ENCODE assay signal across 28 cellular contexts in the genomic region with DNA sequence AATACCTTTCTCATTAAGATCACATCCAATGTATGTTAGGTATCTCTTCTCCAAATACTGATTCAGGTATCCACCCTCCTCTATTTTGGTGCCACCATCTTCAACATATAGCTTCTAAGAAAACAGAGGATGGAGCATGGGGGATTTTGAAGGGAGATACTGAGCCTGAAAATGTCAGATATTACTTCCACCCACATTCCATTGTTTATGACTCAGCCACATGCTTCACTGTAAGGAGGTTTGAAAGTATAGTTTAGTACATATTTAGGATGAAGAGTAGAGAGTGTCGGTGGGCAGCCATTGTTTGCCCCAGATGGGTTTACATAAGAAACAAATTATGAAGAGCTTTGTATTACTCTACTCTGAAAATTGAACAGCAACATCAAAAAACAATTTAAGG.
"Had no signal": no experiment of that assay in that cellular context is flagged by ENCODE, and none has a peak within 500 bp of the region (broad histone marks: within the 10 kb centered on the region; RNA-seq: fewer than 3 reads in every experiment).

No MANE protein-coding gene starts in this region.

- H3K4me1 ChIP-seq: left lung, lower lobe of right lung, pancreas, prostate gland, tibial nerve, uterus had no signal

- H3K4me1 Mint-ChIP-seq: naive thymus-derived CD8-positive, alpha-beta T cell; nephron; neural crest cell; stimulated activated effector memory CD8-positive, alpha-beta T cell treated with anti-CD3 and anti-CD28 coated beads, Interleukin-12 subunit alpha, Interleukin-12 subunit beta, amount 100 ng/mL, for 72 hours; stimulated activated naive CD8-positive, alpha-beta T cell treated with anti-CD3 and anti-CD28 coated beads, Interleukin-15, amount 100 ng/mL, for 72 hours had no signal

- H3K27ac Mint-ChIP-seq: naive thymus-derived CD8-positive, alpha-beta T cell; nephron; stimulated activated effector memory CD8-positive, alpha-beta T cell treated with anti-CD3 and anti-CD28 coated beads, Interleukin-12 subunit alpha, Interleukin-12 subunit beta, amount 100 ng/mL, for 72 hours; stimulated activated naive CD8-positive, alpha-beta T cell treated with anti-CD3 and anti-CD28 coated beads, Interleukin-15, amount 100 ng/mL, for 72 hours; type B pancreatic cell had no signal

- H3K36me3 Mint-ChIP-seq: naive thymus-derived CD8-positive, alpha-beta T cell; stimulated activated effector memory CD8-positive, alpha-beta T cell treated with anti-CD3 and anti-CD28 coated beads, Interleukin-12 subunit alpha, Interleukin-12 subunit beta, amount 100 ng/mL, for 72 hours; type B pancreatic cell had no signal

- H2AFZ ChIP-seq: hepatocyte had no signal

- H3K27me3 Mint-ChIP-seq: naive thymus-derived CD8-positive, alpha-beta T cell; stimulated activated naive CD8-positive, alpha-beta T cell treated with anti-CD3 and anti-CD28 coated beads, Interleukin-15, amount 100 ng/mL, for 72 hours; type B pancreatic cell had no signal

- H3K4me2 ChIP-seq: hepatocyte had no signal

- H3K79me2 ChIP-seq: hepatocyte had no signal

- H3K27me3 ChIP-seq: hepatocyte, left lung, pancreas, tibial nerve, uterus had no signal

- H3K36me3 ChIP-seq: left lung, lower lobe of right lung, pancreas, prostate gland, tibial nerve, uterus had no signal

- DNase-seq: kidney; left colon; left lung; lower lobe of right lung; mammary epithelial cell; mesenchymal stem cell; naive thymus-derived CD8-positive, alpha-beta T cell; nucleus accumbens; pancreas; posterior cingulate gyrus; retina; stimulated activated CD4-positive, alpha-beta T cell treated with anti-CD3 and anti-CD28 coated beads, Interleukin-12 subunit alpha, Interleukin-12 subunit beta, amount 100 ng/mL, for 4 hours; stimulated activated CD4-positive, alpha-beta T cell treated with anti-CD3 and anti-CD28 coated beads, Interleukin-15, amount 100 ng/mL, for 24 hours; stimulated activated CD4-positive, alpha-beta T cell treated with anti-CD3 and anti-CD28 coated beads, Interleukin-2, amount 100 ng/mL, for 24 hours; stimulated activated CD4-positive, alpha-beta T cell treated with anti-CD3 and anti-CD28 coated beads, Interleukin-4, amount 100 ng/mL, for 1 hour; stimulated activated naive CD4-positive, alpha-beta T cell; stimulated activated naive CD8-positive, alpha-beta T cell treated with anti-CD3 and anti-CD28 coated beads, Interleukin-15, amount 100 ng/mL, for 72 hours; substantia nigra; uterus had no signal

- H3K9me3 Mint-ChIP-seq: nephron had no signal

- H3K4me3 Mint-ChIP-seq: naive thymus-derived CD8-positive, alpha-beta T cell; nephron; neural crest cell; stimulated activated effector memory CD8-positive, alpha-beta T cell treated with anti-CD3 and anti-CD28 coated beads, Interleukin-12 subunit alpha, Interleukin-12 subunit beta, amount 100 ng/mL, for 72 hours; stimulated activated naive CD8-positive, alpha-beta T cell treated with anti-CD3 and anti-CD28 coated beads, Interleukin-15, amount 100 ng/mL, for 72 hours; type B pancreatic cell had no signal

- FAIRE-seq: islet of Langerhans, kidney, pancreas had no signal

- H3K27ac ChIP-seq: hepatocyte, left lung, lower lobe of right lung, pancreas, prostate gland, skin epidermis, tibial nerve, uterus had no signal

- H3K9me3 ChIP-seq: lower lobe of right lung, pancreas, prostate gland, uterus had no signal

- H3K4me3 ChIP-seq: hepatocyte, left lung, lower lobe of right lung, pancreas, prostate gland, skin epidermis, tibial nerve, uterus had no signal
